Comparison of ENCODE assay signal across 16 cellular contexts in the genomic region with DNA sequence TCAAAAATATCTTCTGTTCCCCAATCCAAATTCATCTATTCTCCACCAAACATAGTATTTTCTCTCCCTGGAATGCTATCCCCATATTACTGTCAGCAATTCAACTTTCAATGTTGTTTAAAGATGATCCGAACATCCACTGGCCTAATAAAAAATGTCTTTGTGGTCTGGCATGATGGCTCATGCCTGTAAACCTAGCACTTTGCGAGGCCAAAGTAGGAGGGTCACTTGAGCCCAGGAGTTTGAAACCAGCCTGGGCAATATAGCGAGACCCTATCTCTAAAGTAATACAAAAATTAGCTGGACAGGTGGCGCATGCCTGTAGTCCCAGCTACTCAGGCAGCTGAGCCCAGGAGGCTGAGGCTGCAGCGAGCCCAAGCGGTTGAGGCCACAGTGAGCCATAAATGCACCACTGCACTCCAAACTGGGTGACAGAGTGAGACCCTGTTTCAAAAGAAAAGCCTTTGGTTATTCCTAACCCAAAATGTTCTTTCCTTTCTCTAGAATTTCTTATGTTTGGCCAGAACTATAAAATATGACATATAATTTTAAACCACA.
"Had no signal": no experiment of that assay in that cellular context is flagged by ENCODE, and none has a peak within 500 bp of the region (broad histone marks: within the 10 kb centered on the region; RNA-seq: fewer than 3 reads in every experiment).

No MANE protein-coding gene starts in this region.

- H3K36me3 ChIP-seq: brain microvascular endothelial cell, suprapubic skin, upper lobe of left lung had no signal

- H3K4me3 Mint-ChIP-seq: activated naive CD8-positive, alpha-beta T cell; immature natural killer cell; stimulated activated naive B cell treated with anti-CD40 and anti-IgM and Interleukin-4, amounts not matched to agents 10 μg/mL and 1 μg/mL and 100 μg/mL, for 72 hours; T-helper 2 cell treated with Interferon-gamma antibody and Interleukin-4, amounts not matched to agents 5 μg/mL and 100 μg/mL, for 36 hours had no signal

- ATAC-seq: activated CD4-positive, CD25-positive, alpha-beta regulatory T cell treated with anti-CD3 and anti-CD28 coated beads, Interleukin-2, amount 50 U/mL, for 24 hours; stimulated activated naive B cell treated with anti-CD40 and anti-IgM and Interleukin-4, amounts not matched to agents 10 μg/mL and 1 μg/mL and 100 μg/mL, for 72 hours had no signal

- H3K27me3 ChIP-seq: brain microvascular endothelial cell, suprapubic skin, upper lobe of left lung had no signal

- H3K9me3 Mint-ChIP-seq: immature natural killer cell; stimulated activated naive B cell treated with anti-CD40 and anti-IgM and Interleukin-4, amounts not matched to agents 10 μg/mL and 1 μg/mL and 100 μg/mL, for 72 hours; T-helper 2 cell treated with Interferon-gamma antibody and Interleukin-4, amounts not matched to agents 5 μg/mL and 100 μg/mL, for 36 hours had no signal

- H3K27me3 Mint-ChIP-seq: activated naive CD8-positive, alpha-beta T cell; stimulated activated naive B cell treated with anti-CD40 and anti-IgM and Interleukin-4, amounts not matched to agents 10 μg/mL and 1 μg/mL and 100 μg/mL, for 72 hours had no signal

- H3K9me3 ChIP-seq: suprapubic skin, upper lobe of left lung had no signal

- DNase-seq: activated CD4-positive, alpha-beta T cell treated with anti-CD3 and anti-CD28 coated beads, Interleukin-2, amount 50 U/mL, for 1 hour; activated CD8-positive, alpha-beta memory T cell treated with anti-CD3 and anti-CD28 coated beads for 24 hours; activated gamma-delta T cell treated with Interleukin-2 at 50 U/mL for 16 hours; brain microvascular endothelial cell; effector memory CD4-positive, alpha-beta T cell; foreskin melanocyte; immature natural killer cell; stimulated activated CD4-positive, alpha-beta T cell treated with anti-CD3 and anti-CD28 coated beads, Interleukin-2, amount 100 ng/mL, for 48 hours; stimulated activated naive B cell treated with anti-CD40 and anti-IgM and Interleukin-4, amounts not matched to agents 10 μg/mL and 1 μg/mL and 100 μg/mL, for 72 hours; SW 1271 had no signal

- H3K27ac Mint-ChIP-seq: activated naive CD8-positive, alpha-beta T cell; stimulated activated naive B cell treated with anti-CD40 and anti-IgM and Interleukin-4, amounts not matched to agents 10 μg/mL and 1 μg/mL and 100 μg/mL, for 72 hours; T-helper 2 cell treated with Interferon-gamma antibody and Interleukin-4, amounts not matched to agents 5 μg/mL and 100 μg/mL, for 36 hours had no signal

- H3K4me3 ChIP-seq: suprapubic skin, upper lobe of left lung had no signal

- H3K27ac ChIP-seq: brain microvascular endothelial cell, parathyroid adenoma, suprapubic skin, upper lobe of left lung had no signal
